ENCODE assay signal across 10 cellular contexts in the genomic region with DNA sequence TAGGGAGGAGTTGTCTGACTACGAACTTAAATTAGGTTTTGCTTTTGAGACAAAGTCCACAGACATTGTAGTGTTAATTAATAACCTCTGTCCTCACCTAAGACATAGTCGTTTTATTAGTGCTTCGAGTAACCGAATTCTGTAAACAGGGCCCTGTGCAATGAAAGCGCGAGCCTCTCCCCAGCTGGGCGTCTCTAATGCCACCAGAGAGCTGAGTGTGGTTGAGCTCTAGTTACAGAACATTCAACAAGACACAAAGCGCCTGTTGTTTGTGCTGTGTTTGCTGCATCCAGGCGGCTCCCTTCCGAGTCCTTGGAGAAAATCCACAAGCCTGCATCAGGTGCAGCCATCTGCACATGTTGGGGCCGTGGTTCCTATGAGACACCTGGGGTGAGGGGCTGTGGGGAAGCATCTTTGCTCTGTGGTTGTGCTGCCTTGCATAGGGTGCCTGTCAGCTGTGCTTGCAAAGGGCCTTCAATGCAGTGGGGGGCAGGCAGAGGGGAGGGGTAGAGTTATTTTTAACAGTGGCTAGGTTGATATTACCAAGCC.
DNase-seq lines count a peak whose midpoint lies in the region; ATAC-seq lines count a peak whose summit lies in the region.
"Had no signal": no experiment of that assay in that cellular context is flagged by ENCODE, and none has a peak within 500 bp of the region (broad histone marks: within the 10 kb centered on the region; RNA-seq: fewer than 3 reads in every experiment).

No MANE protein-coding gene starts in this region.

- peak; percentile 85 for DNase-seq in NCI-H2171 treated with DMSO at 0.1 percent for 48 hours (lab: John Stamatoyannopoulos, UW)
- no peak for DNase-seq in Right ventricle myocardium superior
- DNase-seq in posterior cingulate gyrus: peak; percentile 31 to 93 (median 68)
- DNase-seq in retina: no peak
- no peak for DNase-seq in iPS-NIHi11 (ENCODE audit: low spot score)
- DNase-seq: H7 had no signal

- intact Hi-C loops in Right ventricle myocardium superior (cut with DNase I) (no loop called here), posterior cingulate gyrus (cut with DNase I) (loop anchor here (5.0 kb wide), 1 partner anchor 64 kb away; a partner anchor contains a TSS)

- peak; percentile 54 for ATAC-seq in GM18517 (IDR thresholded peaks at IDR 0.05; ENCODE audit: unreplicated experiment)
- peak; percentile 66 for ATAC-seq in Right ventricle myocardium superior (ENCODE audit: poor library complexity)
- no peak for ATAC-seq in HG03457 (IDR thresholded peaks at IDR 0.05; ENCODE audit: unreplicated experiment)
- no peak for ATAC-seq in GM18909 (IDR thresholded peaks at IDR 0.05; ENCODE audit: poor library complexity, unreplicated experiment)
- ATAC-seq: natural killer cell treated with Interleukin-12 subunit alpha and Interleukin-12 subunit beta and Interleukin-15 and Interleukin-18, amount 100 ng/mL, for 72 hours had no signal

Comparison
In these comparisons a context has a peak if more than half of its experiments do, and no peak if none do; other contexts are left out.
1. ATAC-seq: peak in GM18517 (single experiment) and Right ventricle myocardium superior (single experiment); none in HG03457 (single experiment) and GM18909 (single experiment).
2. DNase-seq: peak in NCI-H2171 treated with DMSO at 0.1 percent for 48 hours (single experiment) and posterior cingulate gyrus (10 of 10); none in Right ventricle myocardium superior (single experiment), retina (single experiment) and iPS-NIHi11 (single experiment).